In genomic region chr17:4554441-4554996, GRCh38 we compare ENCODE assay signal across 8 cellular contexts. TPM values are rescaled to one million over a fixed set of nuclear protein-coding genes. Genes with fewer than 3 reads are reported as not detected.
DNase-seq lines count a peak whose midpoint lies in the region; ATAC-seq, FAIRE-seq and TF ChIP-seq lines count a peak whose summit lies in the region.

No MANE protein-coding gene starts in this region.

- SMC1A ChIA-PET in GM12878 (lab: Charles Lee; ENCODE audit: uncharacterized antibody, unreplicated experiment), result interaction anchor here (1.3 kb wide), 1 partner anchor 31 kb away, joined by 4 read pairs; no protein-coding TSS in a partner anchor

- 8% methylated on average over 18 of the region's 18 CpGs for WGBS in GM12878 (ENCODE audit: insufficient coverage, insufficient replicate concordance, low lambda C conversion rate, missing lambda C conversion rate)

- H4K20me1 ChIP-seq in GM12878 (ENCODE audit: control insufficient read depth, insufficient read depth), result no peaks in the 10 kb centered on the region

- H2AFZ ChIP-seq in GM12878 (ENCODE audit: control insufficient read depth, low read depth, low read length), result peak overlapping the region; percentile 92

- no peaks in the 10 kb centered on the region for H3K9me3 Mint-ChIP-seq in activated naive CD4-positive, alpha-beta T cell treated with anti-CD3 and anti-CD28 coated beads, Interleukin-2, amount 10 ng/mL, durations not matched to agents 7 days and 5 days

- intact Hi-C loops in GM12878 (cut with micrococcal nuclease; ENCODE audit: unreplicated experiment) (no loop called here), lower lobe of right lung (cut with DNase I) (no loop called here), upper lobe of right lung (cut with DNase I) (no loop called here)

- ATAC-seq in GM12878 (peak; percentile 30), lower lobe of right lung (peak; percentile 3 to 4), upper lobe of right lung (no peak)

- no peak for TF ChIP-seq RAD21 in GM12878 (IDR thresholded peaks at IDR 0.05; ENCODE audit: insufficient read depth, low read depth, low read length)

- H3K27ac Mint-ChIP-seq in activated naive CD4-positive, alpha-beta T cell treated with anti-CD3 and anti-CD28 coated beads, Interleukin-2, amount 10 ng/mL, durations not matched to agents 7 days and 5 days, result peak overlapping the region; percentile 93

- H3K9ac ChIP-seq in GM12878 (ENCODE audit: control insufficient read depth, insufficient read depth, low read length), result peak overlapping the region; percentile 90

- in situ Hi-C loops in GM12878 (cut with MboI), result no loop called here

- peaks cover 22% of the 10 kb centered on the region for H3K36me3 Mint-ChIP-seq in activated naive CD4-positive, alpha-beta T cell treated with anti-CD3 and anti-CD28 coated beads, Interleukin-2, amount 10 ng/mL, durations not matched to agents 7 days and 5 days

- no peak for FAIRE-seq in GM12878 (lab: Jason Lieb, UNC)
- no peak for FAIRE-seq in frontal cortex (lab: Jason Lieb, UNC)

- CTCF ChIA-PET in activated naive CD4-positive, alpha-beta T cell treated with anti-CD3 and anti-CD28 coated beads, Interleukin-2, amount 10 ng/mL, durations not matched to agents 7 days and 5 days (lab: Charles Lee), result interaction anchor here (2.5 to 3.3 kb wide), 2 partner anchors 10 to 13 kb away, joined by 8 to 12 read pairs; no protein-coding TSS in a partner anchor
- CTCF ChIA-PET in GM12878 (lab: Yijun Ruan, JAX), result interaction anchor here (0.7 to 5.8 kb wide), 3 partner anchors 9 to 303 kb away, joined by 3 to 60 read pairs (median 3); no protein-coding TSS in a partner anchor

- RAD21 ChIA-PET in GM12878 (lab: Charles Lee; ENCODE audit: unreplicated experiment), result interaction anchor here (0.5 to 1.6 kb wide), 3 partner anchors 8 to 776 kb away, joined by 3 read pairs; no protein-coding TSS in a partner anchor

- no peaks in the 10 kb centered on the region for H3K9me3 ChIP-seq in GM12878 (replicated peaks; ENCODE audit: control insufficient read depth, insufficient read depth, low read length)
- no peaks in the 10 kb centered on the region for H3K9me3 ChIP-seq in lower lobe of right lung
- no peaks in the 10 kb centered on the region for H3K9me3 ChIP-seq in upper lobe of right lung

- TF ChIP-seq CTCF in GM12878 (IDR thresholded peaks at IDR 0.05 in 2 of 3, conservative IDR thresholded peaks at IDR 0.05 in 1 of 3; ENCODE audit: control insufficient read depth in 2 of 3, extremely low read depth in 1 of 3, insufficient read depth in 1 of 3, low read depth in 3 of 3, low read length in 3 of 3), result no peak
- no peak for TF ChIP-seq CTCF in lower lobe of right lung (IDR thresholded peaks at IDR 0.05)
- no peak for TF ChIP-seq CTCF in upper lobe of right lung (IDR thresholded peaks at IDR 0.05)

- peaks cover 33% of the 10 kb centered on the region for H3K4me1 Mint-ChIP-seq in activated naive CD4-positive, alpha-beta T cell treated with anti-CD3 and anti-CD28 coated beads, Interleukin-2, amount 10 ng/mL, durations not matched to agents 7 days and 5 days

- no peak for TF ChIP-seq POLR2A in GM12878 (IDR thresholded peaks at IDR 0.05; ENCODE audit: low read depth, low read length)

- peak overlapping the region; percentile 32 for H3K4me2 ChIP-seq in GM12878 (ENCODE audit: control insufficient read depth, insufficient read depth)

- BruUV-seq in GM12878 (replicated peaks; lab: Mats Ljungman, UMichigan), result no TSS peak

- peaks cover 27% of the 10 kb centered on the region for H3K79me2 ChIP-seq in GM12878 (ENCODE audit: control insufficient read depth, insufficient read depth, low read length)

- H3K4me1 ChIP-seq in GM12878 (ENCODE audit: control insufficient read depth, insufficient read depth, low read length), result peaks cover 21% of the 10 kb centered on the region
- H3K4me1 ChIP-seq in lower lobe of right lung, result peaks cover 21% of the 10 kb centered on the region
- H3K4me1 ChIP-seq in upper lobe of right lung, result peaks cover 16% of the 10 kb centered on the region

- no peak for TF ChIP-seq EP300 in GM12878 (IDR thresholded peaks at IDR 0.05; ENCODE audit: borderline replicate concordance in 1 of 2, control insufficient read depth in 1 of 2, low read depth in 2 of 2, low read length in 2 of 2)

- peak overlapping the region; percentile 84 for H3K4me3 Mint-ChIP-seq in activated naive CD4-positive, alpha-beta T cell treated with anti-CD3 and anti-CD28 coated beads, Interleukin-2, amount 10 ng/mL, durations not matched to agents 7 days and 5 days

- H3K4me3 ChIP-seq in GM12878 (peak overlapping the region; percentile 96), lower lobe of right lung (peak overlapping the region; percentile 79), upper lobe of right lung (peak overlapping the region; percentile 84)

- POLR2A ChIA-PET in GM12878 (lab: Charles Lee), result interaction anchor here (1.3 kb wide), 1 partner anchor 9 kb away, joined by 4 read pairs; no protein-coding TSS in a partner anchor

- H3K27me3 ChIP-seq in GM12878 (replicated peaks in 1 of 2; ENCODE audit: control insufficient read depth in 2 of 2, insufficient read depth in 2 of 2, low read length in 1 of 2) (no peaks in the 10 kb centered on the region), lower lobe of right lung (ENCODE audit: low read depth) (no peaks in the 10 kb centered on the region), upper lobe of right lung (no peaks in the 10 kb centered on the region)

- H3K27ac ChIP-seq in GM12878 (ENCODE audit: control insufficient read depth, insufficient read depth) (peak overlapping the region; percentile 69), lower lobe of right lung (peak overlapping the region; percentile 87), upper lobe of right lung (peak overlapping the region; percentile 87)

- H3K36me3 ChIP-seq in GM12878 (ENCODE audit: control insufficient read depth in 2 of 2, insufficient read depth in 2 of 2, low read length in 1 of 2), result peaks cover 17 to 28% of the 10 kb centered on the region in 2 experiments
- H3K36me3 ChIP-seq in lower lobe of right lung, result peaks cover 44% of the 10 kb centered on the region
- peaks cover 42% of the 10 kb centered on the region for H3K36me3 ChIP-seq in upper lobe of right lung

- H3K27me3 Mint-ChIP-seq in activated naive CD4-positive, alpha-beta T cell treated with anti-CD3 and anti-CD28 coated beads, Interleukin-2, amount 10 ng/mL, durations not matched to agents 7 days and 5 days, result no peaks in the 10 kb centered on the region

- DNase-seq in activated naive CD4-positive, alpha-beta T cell treated with anti-CD3 and anti-CD28 coated beads, Interleukin-2, amount 10 ng/mL, durations not matched to agents 7 days and 5 days, result no peak
- DNase-seq in activated naive CD4-positive, alpha-beta T cell treated with Interleukin-2 at 50 U/mL for 16 hours, result no peak
- DNase-seq in GM12878 (ENCODE audit: low read depth, low spot score) (no peak), lower lobe of right lung (peak; percentile 46), upper lobe of right lung (peak; percentile 62), frontal cortex (ENCODE audit: low spot score in 2 of 2) (no peak), NCI-H1930 (lab: John Stamatoyannopoulos, UW) (no peak)
- no peak for DNase-seq in stimulated activated CD4-positive, alpha-beta T cell treated with anti-CD3 and anti-CD28 coated beads, Interleukin-4, amount 100 ng/mL, for 1 hour

RNA-seq across cellular contexts. Expression of gene MYBBP1A, which starts 0.7 kb away (rescaled TPM):
- total RNA-seq in GM12878 (2013; cell fraction: nucleolus; rRNA removed), result 120 and 130 TPM in 2 replicates
- total RNA-seq in GM12878 (2014; rRNA removed) (98.5 and 120 TPM in 2 replicates), GM12878 (2014; rRNA removed; fragmentation: Illumina TruSeq; extraction: Trizol) (30.7 and 40.5 TPM in 2 replicates), GM12878 (2021) (115 and 121 TPM in 2 replicates), lower lobe of right lung (38.8 TPM), upper lobe of right lung (46.7 TPM), frontal cortex (30.2 TPM)
- polyA plus RNA-seq in GM12878 (2011; ENCODE audit: low read depth), result 17.5 TPM
- polyA plus RNA-seq in GM12878 (2011; rRNA removed) (13.1 and 29.5 TPM in 2 replicates), GM12878 (2014; fragmentation: Illumina TruSeq; extraction: Trizol) (17.8 and 54.2 TPM in 2 replicates), GM12878 (2014; fragmentation: Nextera tagmentation; extraction: Ambion mirVana) (1 to 10 TPM; 2.5 to 4.2 TPM), GM12878 (2014; rRNA removed) (89.0 and 126 TPM in 2 replicates), GM12878 (2016; fragmentation: Nextera tagmentation; extraction: Ambion mirVana) (100 to 1,000 TPM; 118 to 120 TPM)
- 25.7 and 40.7 TPM in 2 replicates for polyA plus RNA-seq in GM12878 (2011; cell fraction: cytosol; rRNA removed)
- polyA plus RNA-seq in GM12878 (2011; cell fraction: nucleus; rRNA removed), result 182 and 265 TPM in 2 replicates
- polyA plus RNA-seq in GM12878 (2012), result 43.0 and 54.9 TPM in 2 replicates
- 43.4 and 52.2 TPM in 2 replicates for polyA minus RNA-seq in GM12878 (2011; rRNA and poly(A)+ RNA removed)
- 37.6 and 40.4 TPM in 2 replicates for polyA minus RNA-seq in GM12878 (2011; cell fraction: cytosol; rRNA and poly(A)+ RNA removed)
- polyA minus RNA-seq in GM12878 (2011; cell fraction: nucleus; rRNA and poly(A)+ RNA removed), result 50.7 and 108 TPM in 2 replicates

RNA-seq across cellular contexts. Expression of gene GGT6, which starts 5.9 kb away (rescaled TPM):
- total RNA-seq in GM12878 (2013; cell fraction: nucleolus; rRNA removed), result not detected in 2 replicates
- total RNA-seq in GM12878 (2014; rRNA removed) (0.82 TPM in 1 of 2 replicates, not detected in the other), GM12878 (2014; rRNA removed; fragmentation: Illumina TruSeq; extraction: Trizol) (0.13 TPM in 1 of 2 replicates, not detected in the other), GM12878 (2021) (0.16 and 0.26 TPM in 2 replicates), lower lobe of right lung (3.7 TPM), upper lobe of right lung (5.6 TPM), frontal cortex (not detected)
- not detected for polyA plus RNA-seq in GM12878 (2011; ENCODE audit: low read depth)
- polyA plus RNA-seq in GM12878 (2011; rRNA removed) (not detected in 2 replicates), GM12878 (2014; fragmentation: Illumina TruSeq; extraction: Trizol) (0.01 TPM in 1 of 2 replicates, not detected in the other), GM12878 (2014; fragmentation: Nextera tagmentation; extraction: Ambion mirVana) (not detected), GM12878 (2014; rRNA removed) (0.19 and 0.22 TPM in 2 replicates), GM12878 (2016; fragmentation: Nextera tagmentation; extraction: Ambion mirVana) (under 1 TPM in 1 of 2 experiments, not detected in 1; 0.12 TPM)
- not detected in 2 replicates for polyA plus RNA-seq in GM12878 (2011; cell fraction: cytosol; rRNA removed)
- polyA plus RNA-seq in GM12878 (2011; cell fraction: nucleus; rRNA removed), result 0.13 TPM in 1 of 2 replicates, not detected in the other
- polyA plus RNA-seq in GM12878 (2012), result not detected in 2 replicates
- polyA minus RNA-seq in GM12878 (2011; rRNA and poly(A)+ RNA removed), result not detected in 2 replicates
- polyA minus RNA-seq in GM12878 (2011; cell fraction: cytosol; rRNA and poly(A)+ RNA removed), result not detected in 2 replicates
- polyA minus RNA-seq in GM12878 (2011; cell fraction: nucleus; rRNA and poly(A)+ RNA removed), result not detected in 2 replicates

RNA-seq across cellular contexts. Expression of gene SMTNL2, which starts 29.8 kb away (rescaled TPM):
- total RNA-seq in GM12878 (2013; cell fraction: nucleolus; rRNA removed), result not detected in 2 replicates
- total RNA-seq in GM12878 (2014; rRNA removed), result not detected in 2 replicates
- not detected in 2 replicates for total RNA-seq in GM12878 (2014; rRNA removed; fragmentation: Illumina TruSeq; extraction: Trizol)
- not detected in 2 replicates for total RNA-seq in GM12878 (2021)
- not detected for polyA plus RNA-seq in GM12878 (2011; ENCODE audit: low read depth)
- polyA plus RNA-seq in GM12878 (2011; rRNA removed), result not detected in 2 replicates
- polyA plus RNA-seq in GM12878 (2011; cell fraction: cytosol; rRNA removed), result not detected in 2 replicates
- not detected in 2 replicates for polyA plus RNA-seq in GM12878 (2011; cell fraction: nucleus; rRNA removed)
- polyA plus RNA-seq in GM12878 (2012), result not detected in 2 replicates
- polyA plus RNA-seq in GM12878 (2014; fragmentation: Illumina TruSeq; extraction: Trizol), result not detected in 2 replicates
- not detected for polyA plus RNA-seq in GM12878 (2014; fragmentation: Nextera tagmentation; extraction: Ambion mirVana)
- polyA plus RNA-seq in GM12878 (2014; rRNA removed), result not detected in 2 replicates
- not detected for polyA plus RNA-seq in GM12878 (2016; fragmentation: Nextera tagmentation; extraction: Ambion mirVana)
- polyA minus RNA-seq in GM12878 (2011; rRNA and poly(A)+ RNA removed), result not detected in 2 replicates
- not detected in 2 replicates for polyA minus RNA-seq in GM12878 (2011; cell fraction: cytosol; rRNA and poly(A)+ RNA removed)
- not detected in 2 replicates for polyA minus RNA-seq in GM12878 (2011; cell fraction: nucleus; rRNA and poly(A)+ RNA removed)
- total RNA-seq in lower lobe of right lung, result 6.4 TPM
- total RNA-seq in upper lobe of right lung, result 2.7 TPM
- total RNA-seq in frontal cortex, result 4.1 TPM

RNA-seq across cellular contexts. Expression of gene SPNS2, which starts 55.8 kb away (rescaled TPM):
- total RNA-seq in GM12878 (2013; cell fraction: nucleolus; rRNA removed), result not detected in 2 replicates
- 0.17 and 0.82 TPM in 2 replicates for total RNA-seq in GM12878 (2014; rRNA removed)
- 0.09 TPM in 2 replicates for total RNA-seq in GM12878 (2014; rRNA removed; fragmentation: Illumina TruSeq; extraction: Trizol)
- total RNA-seq in GM12878 (2021), result 0.28 and 0.56 TPM in 2 replicates
- polyA plus RNA-seq in GM12878 (2011; ENCODE audit: low read depth), result not detected
- 0.04 TPM in 1 of 2 replicates, not detected in the other for polyA plus RNA-seq in GM12878 (2011; rRNA removed)
- 0.06 and 0.18 TPM in 2 replicates for polyA plus RNA-seq in GM12878 (2011; cell fraction: cytosol; rRNA removed)
- polyA plus RNA-seq in GM12878 (2011; cell fraction: nucleus; rRNA removed), result 0.25 TPM in 2 replicates
- polyA plus RNA-seq in GM12878 (2012), result 0.50 and 0.79 TPM in 2 replicates
- polyA plus RNA-seq in GM12878 (2014; fragmentation: Illumina TruSeq; extraction: Trizol), result 0.15 TPM in 1 of 2 replicates, not detected in the other
- polyA plus RNA-seq in GM12878 (2014; fragmentation: Nextera tagmentation; extraction: Ambion mirVana), result not detected
- 0.29 and 0.53 TPM in 2 replicates for polyA plus RNA-seq in GM12878 (2014; rRNA removed)
- polyA plus RNA-seq in GM12878 (2016; fragmentation: Nextera tagmentation; extraction: Ambion mirVana), result 1 to 10 TPM in 1 of 2 experiments, under 1 TPM in 1; 0.49 to 1.1 TPM
- not detected in 2 replicates for polyA minus RNA-seq in GM12878 (2011; rRNA and poly(A)+ RNA removed)
- not detected in 2 replicates for polyA minus RNA-seq in GM12878 (2011; cell fraction: cytosol; rRNA and poly(A)+ RNA removed)
- polyA minus RNA-seq in GM12878 (2011; cell fraction: nucleus; rRNA and poly(A)+ RNA removed), result not detected in 2 replicates
- 42.0 TPM for total RNA-seq in lower lobe of right lung
- total RNA-seq in upper lobe of right lung, result 67.0 TPM
- total RNA-seq in frontal cortex, result 11.0 TPM

Comparison
In these comparisons a context has a peak if more than half of its experiments do, and no peak if none do; other contexts are left out.
1. DNase-seq: peak in lower lobe of right lung (single experiment) and upper lobe of right lung (single experiment); none in activated naive CD4-positive, alpha-beta T cell treated with anti-CD3 and anti-CD28 coated beads, Interleukin-2, amount 10 ng/mL, durations not matched to agents 7 days and 5 days (single experiment), activated naive CD4-positive, alpha-beta T cell treated with Interleukin-2 at 50 U/mL for 16 hours (single experiment), GM12878 (single experiment), stimulated activated CD4-positive, alpha-beta T cell treated with anti-CD3 and anti-CD28 coated beads, Interleukin-4, amount 100 ng/mL, for 1 hour (single experiment), frontal cortex (0 of 2) and NCI-H1930 (0 of 2).
2. Peak in every context shown above with its lines, with median percentiles within 50 percentile points of each other: H3K27ac ChIP-seq and H3K4me3 ChIP-seq.